ENCODE assay signal across 11 cellular contexts in the genomic region with DNA sequence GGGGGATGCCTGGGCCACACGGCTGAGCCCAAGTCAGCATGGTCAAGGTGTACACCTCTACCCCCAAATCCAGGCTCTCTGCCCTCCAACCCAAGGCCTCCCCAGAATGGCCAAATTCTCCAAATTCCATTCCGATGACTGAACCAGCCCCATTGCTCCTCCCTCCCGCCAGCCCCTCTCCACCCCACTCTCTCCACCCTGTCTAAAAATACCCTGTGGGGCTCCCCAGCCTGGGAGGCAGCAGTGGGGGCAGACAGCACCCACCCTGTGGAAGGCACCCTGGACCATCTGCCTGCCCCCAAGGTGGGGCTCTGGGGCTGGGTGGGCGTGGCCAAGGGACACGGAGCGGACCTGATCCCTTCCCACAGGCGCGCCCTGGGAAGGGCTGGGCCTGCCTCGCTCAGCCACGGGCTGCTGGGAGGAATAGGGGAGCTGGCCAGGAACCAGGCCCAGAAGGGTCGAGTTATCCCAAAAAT. TPM values are rescaled to one million over a fixed set of nuclear protein-coding genes. Genes with fewer than 3 reads are reported as not detected.
DNase-seq lines count a peak whose midpoint lies in the region; FAIRE-seq and TF ChIP-seq lines count a peak whose summit lies in the region.
"Had no signal": no experiment of that assay in that cellular context is flagged by ENCODE, and none has a peak within 500 bp of the region (broad histone marks: within the 10 kb centered on the region; RNA-seq: fewer than 3 reads in every experiment).

No MANE protein-coding gene starts in this region.

- peaks cover 8 to 25% of the 10 kb centered on the region in 2 donors for H3K4me1 ChIP-seq in adrenal gland (replicated peaks in 1 of 2)
- peaks cover 4 to 15% of the 10 kb centered on the region in 2 donors for H3K4me1 ChIP-seq in small intestine (ENCODE audit: control insufficient read depth in 2 of 2, insufficient read depth in 1 of 2, low read depth in 1 of 2, low read length in 1 of 2)

- peaks cover 7% of the 10 kb centered on the region for H3K4me1 Mint-ChIP-seq in activated naive CD4-positive, alpha-beta T cell treated with anti-CD3 and anti-CD28 coated beads, Interleukin-2, amount 10 ng/mL, durations not matched to agents 7 days and 5 days
- H3K4me1 Mint-ChIP-seq: naive B cell had no signal

- peak overlapping the region; percentile 21; the same call in 1 of the 2 replicates for H3K4me3 ChIP-seq in H7 (ENCODE audit: insufficient read depth, low read depth, low read length)
- H3K4me3 ChIP-seq in adrenal gland: no peak overlapping the region
- peak overlapping the region; percentile 39; the same call in 1 of the 2 replicates for H3K4me3 ChIP-seq in iPS-18c (ENCODE audit: insufficient read depth, low read depth, low read length)
- no peak overlapping the region for H3K4me3 ChIP-seq in small intestine (ENCODE audit: low read depth in 1 of 2, low read length in 2 of 2)

- TF ChIP-seq CTCF in adrenal gland (IDR thresholded peaks at IDR 0.05): no peak

- no peaks in the 10 kb centered on the region for H3K9me3 ChIP-seq in adrenal gland (replicated peaks in 1 of 3)
- no peaks in the 10 kb centered on the region for H3K9me3 ChIP-seq in iPS-18c (ENCODE audit: control insufficient read depth, insufficient read depth, low read length)
- H3K9me3 ChIP-seq in small intestine (ENCODE audit: control insufficient read depth, low read depth): no peaks in the 10 kb centered on the region

- intact Hi-C loops in adrenal gland (cut with DNase I): no loop called here

- no peak overlapping the region for H3K4me3 Mint-ChIP-seq in activated naive CD4-positive, alpha-beta T cell treated with anti-CD3 and anti-CD28 coated beads, Interleukin-2, amount 10 ng/mL, durations not matched to agents 7 days and 5 days
- H3K4me3 Mint-ChIP-seq: naive B cell had no signal

- H3K27ac ChIP-seq in adrenal gland: peak overlapping the region in 4 of 5 donors; percentile 28 to 73 (median 58)
- H3K27ac ChIP-seq in small intestine (ENCODE audit: low read depth in 1 of 2, low read length in 1 of 2): peak overlapping the region in 1 of 2 donors; percentile 85

- no peak for FAIRE-seq in small intestine (lab: Jason Lieb, UNC)

- CTCF ChIA-PET in activated naive CD4-positive, alpha-beta T cell treated with anti-CD3 and anti-CD28 coated beads, Interleukin-2, amount 10 ng/mL, durations not matched to agents 7 days and 5 days (lab: Charles Lee): interaction anchor here (0.7 kb wide), 1 partner anchor 36 kb away, joined by 3 read pairs; no protein-coding TSS in a partner anchor

- H3K27me3 ChIP-seq in H7 (ENCODE audit: control insufficient read depth, insufficient read depth, low read length): no peaks in the 10 kb centered on the region
- no peaks in the 10 kb centered on the region for H3K27me3 ChIP-seq in adrenal gland
- H3K27me3 ChIP-seq in small intestine (ENCODE audit: control insufficient read depth in 2 of 2, insufficient read depth in 2 of 2, low read length in 2 of 2): no peaks in the 10 kb centered on the region

- no peak overlapping the region for H3K27ac Mint-ChIP-seq in activated naive CD4-positive, alpha-beta T cell treated with anti-CD3 and anti-CD28 coated beads, Interleukin-2, amount 10 ng/mL, durations not matched to agents 7 days and 5 days
- H3K27ac Mint-ChIP-seq: activated naive CD4-positive, alpha-beta T cell treated with anti-CD3 and anti-CD28 coated beads, Interleukin-2, amount 50 U/mL, for 72 hours; naive B cell had no signal

- peaks cover 4% of the 10 kb centered on the region for H3K36me3 ChIP-seq in H7 (replicated peaks; ENCODE audit: control insufficient read depth, insufficient read depth, low read length)
- H3K36me3 ChIP-seq in adrenal gland (replicated peaks in 1 of 2): no peaks in the 10 kb centered on the region
- peaks cover 0 to 6% of the 10 kb centered on the region in 2 donors for H3K36me3 ChIP-seq in small intestine (ENCODE audit: control insufficient read depth in 2 of 2, insufficient read depth in 2 of 2, low read length in 2 of 2)

- H3K9me3 Mint-ChIP-seq in activated naive CD4-positive, alpha-beta T cell treated with anti-CD3 and anti-CD28 coated beads, Interleukin-2, amount 10 ng/mL, durations not matched to agents 7 days and 5 days: no peaks in the 10 kb centered on the region
- H3K9me3 Mint-ChIP-seq: activated naive CD4-positive, alpha-beta T cell treated with anti-CD3 and anti-CD28 coated beads, Interleukin-2, amount 50 U/mL, for 72 hours; naive B cell had no signal

- DNase-seq in H7 (peak; percentile 95), adrenal gland (no peak), small intestine (peak; percentile 69), MV-4-11 (lab: John Stamatoyannopoulos, UW) (no peak), NCI-H146 (lab: John Stamatoyannopoulos, UW) (no peak)
- DNase-seq in activated naive CD4-positive, alpha-beta T cell treated with anti-CD3 and anti-CD28 coated beads, Interleukin-2, amount 10 ng/mL, durations not matched to agents 7 days and 5 days: no peak
- no peak for DNase-seq in stimulated activated naive CD4-positive, alpha-beta T cell treated with Interleukin-2 at 50 U/mL for 16 hours (lab: John Stamatoyannopoulos, UW)
- DNase-seq: naive B cell, SHP77 treated with DMSO at 0.1 percent for 48 hours had no signal

- WGBS in adrenal gland, 4 donors: 67 to 80% (median 70%) methylated on average over 10 to 11 of the region's 11 CpGs
- WGBS in small intestine, 3 donors: 25 to 50% (median 46%) methylated on average over 9 to 11 of the region's 11 CpGs

- H3K27me3 Mint-ChIP-seq in activated naive CD4-positive, alpha-beta T cell treated with anti-CD3 and anti-CD28 coated beads, Interleukin-2, amount 10 ng/mL, durations not matched to agents 7 days and 5 days: peaks cover 32% of the 10 kb centered on the region

- no peak for TF ChIP-seq POLR2A in adrenal gland (IDR thresholded peaks at IDR 0.05)

- no peaks in the 10 kb centered on the region for H3K36me3 Mint-ChIP-seq in activated naive CD4-positive, alpha-beta T cell treated with anti-CD3 and anti-CD28 coated beads, Interleukin-2, amount 10 ng/mL, durations not matched to agents 7 days and 5 days
- H3K36me3 Mint-ChIP-seq: activated naive CD4-positive, alpha-beta T cell treated with anti-CD3 and anti-CD28 coated beads, Interleukin-2, amount 50 U/mL, for 72 hours; naive B cell had no signal

RNA-seq across cellular contexts. Expression of a gene that starts 11.4 kb away (rescaled TPM):
- total RNA-seq in H7 (2014; rRNA removed; shearing (Covaris generic)): 17.6 and 18.0 TPM in 2 replicates
- total RNA-seq in adrenal gland: 10 to 100 TPM in 3 of 8 donors, 1 to 10 TPM in 5; 4.8 to 14.3 (median 8.7) TPM
- polyA plus RNA-seq in adrenal gland: 10 to 100 TPM in 2 of 3 donors, 1 to 10 TPM in 1; 5.5 to 15.5 (median 12.2) TPM
- 10 to 100 TPM; 13.4 to 20.1 (median 17.8) TPM for polyA plus RNA-seq in small intestine

RNA-seq across cellular contexts. Expression of a gene that starts 17.2 kb away (rescaled TPM):
- total RNA-seq in H7 (2014; rRNA removed; shearing (Covaris generic)): 2,080 and 2,249 TPM in 2 replicates
- total RNA-seq in adrenal gland: 1,000 to 10,000 TPM in 5 of 8 donors, 100 to 1,000 TPM in 3; 680 to 1,387 (median 1,180) TPM
- polyA plus RNA-seq in adrenal gland: 1,000 to 10,000 TPM in 1 of 3 donors, 100 to 1,000 TPM in 2; 733 to 1,132 (median 750) TPM
- 1,000 to 10,000 TPM in 2 of 3 donors, 100 to 1,000 TPM in 1; 724 to 2,603 (median 1,707) TPM for polyA plus RNA-seq in small intestine

RNA-seq across cellular contexts. Expression of a gene that starts 27.3 kb away (rescaled TPM):
- 0.55 and 1.3 TPM in 2 replicates for total RNA-seq in H7 (2014; rRNA removed; shearing (Covaris generic))
- total RNA-seq in adrenal gland: not detected
- under 1 TPM in 2 of 3 donors, not detected in 1; 0.07 to 0.80 TPM for polyA plus RNA-seq in adrenal gland
- polyA plus RNA-seq in small intestine: not detected
- total RNA-seq: activated naive CD4-positive, alpha-beta T cell treated with anti-CD3 and anti-CD28 coated beads, Interleukin-2, amount 50 U/mL, for 72 hours had no signal

RNA-seq across cellular contexts. Expression of a gene that starts 33.3 kb away (rescaled TPM):
- total RNA-seq in H7 (2014; rRNA removed; shearing (Covaris generic)): 18.7 and 22.8 TPM in 2 replicates
- total RNA-seq in adrenal gland: 1 to 10 TPM; 1.0 to 3.5 (median 2.1) TPM
- polyA plus RNA-seq in adrenal gland (1 to 10 TPM; 1.4 to 2.7 (median 1.7) TPM), small intestine (1 to 10 TPM; 1.6 to 4.6 (median 1.6) TPM)

Comparison
In these comparisons a context has a peak if more than half of its experiments do, and no peak if none do; other contexts are left out.
1. DNase-seq: peak in H7 (single experiment) and small intestine (single experiment); none in adrenal gland (0 of 7), MV-4-11 (single experiment), activated naive CD4-positive, alpha-beta T cell treated with anti-CD3 and anti-CD28 coated beads, Interleukin-2, amount 10 ng/mL, durations not matched to agents 7 days and 5 days (single experiment), NCI-H146 (single experiment) and stimulated activated naive CD4-positive, alpha-beta T cell treated with Interleukin-2 at 50 U/mL for 16 hours (single experiment).
2. H3K4me3 ChIP-seq: peak in H7 (single experiment) and iPS-18c (single experiment); none in adrenal gland (0 of 4) and small intestine (0 of 2).